In the genomic region with DNA sequence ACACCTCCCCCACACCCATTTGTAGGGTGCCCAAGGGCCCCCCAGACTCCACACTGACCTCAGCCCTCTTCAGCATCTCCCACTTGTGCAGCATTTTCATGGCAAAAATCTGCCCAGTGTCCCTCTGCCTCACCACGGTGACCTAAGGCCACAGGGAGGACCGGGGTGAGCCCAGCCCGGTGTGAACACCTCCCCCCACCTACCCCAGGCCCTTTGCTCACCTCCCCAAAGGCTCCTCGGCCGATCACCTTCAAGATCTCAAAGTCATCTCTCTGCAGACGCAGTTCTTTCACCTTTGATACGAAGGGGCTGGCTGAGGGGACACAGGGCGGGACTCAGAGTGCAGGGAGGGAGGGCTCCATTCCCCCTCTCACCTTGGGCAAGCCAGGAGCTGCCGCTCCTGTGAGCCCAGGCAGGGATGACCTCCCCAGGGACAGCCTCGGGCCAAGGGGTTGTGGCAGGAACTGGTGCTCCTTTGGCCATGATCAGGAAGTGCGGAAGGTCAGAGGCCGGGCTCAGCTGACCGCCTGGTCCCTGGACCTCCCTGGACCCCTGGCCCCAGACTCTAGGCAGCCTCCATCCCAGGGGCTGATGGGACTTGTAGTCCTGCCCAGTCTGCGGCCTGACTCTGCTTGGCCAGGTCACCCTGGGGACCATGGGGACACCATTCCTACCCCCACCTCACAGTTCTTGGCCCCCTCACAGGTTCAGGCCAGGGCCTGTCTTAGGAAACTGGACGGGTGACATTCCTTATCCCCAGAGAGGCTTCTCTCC, we compare ENCODE assay signal across 1 cellular context.
A peak's percentile ranks its signal among the peaks of the same experiment; 100 is the strongest.
TF ChIP-seq lines count a peak whose summit lies in the region.

No MANE protein-coding gene starts in this region.

TF ChIP-seq in K562, 482 proteins besides CTCF, POLR2A, EP300 and RAD21:
- TF ChIP-seq KDM1A (IDR thresholded peaks at IDR 0.05) (0 out of 4 replicates have a peak, but pooled peaks of 1 of the 2 experiments have one; percentile 14), HMG20A (CRISPR knock-in tag; conservative IDR thresholded peaks at IDR 0.05) (no peak), ZNF143 (CRISPR knock-in tag; IDR thresholded peaks at IDR 0.05) (peak; percentile 74), YY1 (IDR thresholded peaks at IDR 0.05; ENCODE audit: borderline replicate concordance in 1 of 3, control insufficient read depth in 1 of 3, extremely low read depth in 1 of 3, insufficient read depth in 3 of 3, insufficient read length in 1 of 3, insufficient replicate concordance in 2 of 3, low read depth in 1 of 3, low read length in 2 of 3) (peak in 1 of 3 experiments; percentile 27), HLTF (IDR thresholded peaks at IDR 0.05) (no peak), MEIS2 (IDR thresholded peaks at IDR 0.05; ENCODE audit: partially characterized antibody) (no peak), PHTF2 (CRISPR knock-in tag; IDR thresholded peaks at IDR 0.05) (no peak), IFI16 (CRISPR knock-in tag; IDR thresholded peaks at IDR 0.05) (no peak), FOS (IDR thresholded peaks at IDR 0.05; ENCODE audit: extremely low read depth, insufficient read length) (no peak), RBFOX2 (IDR thresholded peaks at IDR 0.05; ENCODE audit: low read depth, low read length) (0 out of 2 replicates have a peak, but pooled peaks have one; percentile 25), ZNF57 (CRISPR knock-in tag; IDR thresholded peaks at IDR 0.05) (no peak), SIX5 (IDR thresholded peaks at IDR 0.05; ENCODE audit: borderline replicate concordance in 1 of 2, insufficient read depth in 1 of 2, low read depth in 1 of 2, low read length in 2 of 2) (peak; percentile 26 to 36; a peak in 2 of 4 replicates), HCFC1 (IDR thresholded peaks at IDR 0.05; ENCODE audit: low read depth, low read length) (peak; percentile 67), DIDO1 (tag; IDR thresholded peaks at IDR 0.05; ENCODE audit: low read depth) (no peak), PHF8 (IDR thresholded peaks at IDR 0.05; ENCODE audit: borderline replicate concordance, low read length) (peak; percentile 1; the same call in 1 of the 2 replicates)
- TF ChIP-seq, protein P1, sequence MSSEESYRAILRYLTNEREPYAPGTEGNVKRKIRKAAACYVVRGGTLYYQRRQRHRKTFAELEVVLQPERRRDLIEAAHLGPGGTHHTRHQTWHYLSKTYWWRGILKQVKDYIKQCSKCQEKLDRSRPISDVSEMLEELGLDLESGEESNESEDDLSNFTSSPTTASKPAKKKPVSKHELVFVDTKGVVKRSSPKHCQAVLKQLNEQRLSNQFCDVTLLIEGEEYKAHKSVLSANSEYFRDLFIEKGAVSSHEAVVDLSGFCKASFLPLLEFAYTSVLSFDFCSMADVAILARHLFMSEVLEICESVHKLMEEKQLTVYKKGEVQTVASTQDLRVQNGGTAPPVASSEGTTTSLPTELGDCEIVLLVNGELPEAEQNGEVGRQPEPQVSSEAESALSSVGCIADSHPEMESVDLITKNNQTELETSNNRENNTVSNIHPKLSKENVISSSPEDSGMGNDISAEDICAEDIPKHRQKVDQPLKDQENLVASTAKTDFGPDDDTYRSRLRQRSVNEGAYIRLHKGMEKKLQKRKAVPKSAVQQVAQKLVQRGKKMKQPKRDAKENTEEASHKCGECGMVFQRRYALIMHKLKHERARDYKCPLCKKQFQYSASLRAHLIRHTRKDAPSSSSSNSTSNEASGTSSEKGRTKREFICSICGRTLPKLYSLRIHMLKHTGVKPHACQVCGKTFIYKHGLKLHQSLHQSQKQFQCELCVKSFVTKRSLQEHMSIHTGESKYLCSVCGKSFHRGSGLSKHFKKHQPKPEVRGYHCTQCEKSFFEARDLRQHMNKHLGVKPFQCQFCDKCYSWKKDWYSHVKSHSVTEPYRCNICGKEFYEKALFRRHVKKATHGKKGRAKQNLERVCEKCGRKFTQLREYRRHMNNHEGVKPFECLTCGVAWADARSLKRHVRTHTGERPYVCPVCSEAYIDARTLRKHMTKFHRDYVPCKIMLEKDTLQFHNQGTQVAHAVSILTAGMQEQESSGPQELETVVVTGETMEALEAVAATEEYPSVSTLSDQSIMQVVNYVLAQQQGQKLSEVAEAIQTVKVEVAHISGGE (CRISPR knock-in tag; IDR thresholded peaks at IDR 0.05) = no peak
- TF ChIP-seq, protein P2, sequence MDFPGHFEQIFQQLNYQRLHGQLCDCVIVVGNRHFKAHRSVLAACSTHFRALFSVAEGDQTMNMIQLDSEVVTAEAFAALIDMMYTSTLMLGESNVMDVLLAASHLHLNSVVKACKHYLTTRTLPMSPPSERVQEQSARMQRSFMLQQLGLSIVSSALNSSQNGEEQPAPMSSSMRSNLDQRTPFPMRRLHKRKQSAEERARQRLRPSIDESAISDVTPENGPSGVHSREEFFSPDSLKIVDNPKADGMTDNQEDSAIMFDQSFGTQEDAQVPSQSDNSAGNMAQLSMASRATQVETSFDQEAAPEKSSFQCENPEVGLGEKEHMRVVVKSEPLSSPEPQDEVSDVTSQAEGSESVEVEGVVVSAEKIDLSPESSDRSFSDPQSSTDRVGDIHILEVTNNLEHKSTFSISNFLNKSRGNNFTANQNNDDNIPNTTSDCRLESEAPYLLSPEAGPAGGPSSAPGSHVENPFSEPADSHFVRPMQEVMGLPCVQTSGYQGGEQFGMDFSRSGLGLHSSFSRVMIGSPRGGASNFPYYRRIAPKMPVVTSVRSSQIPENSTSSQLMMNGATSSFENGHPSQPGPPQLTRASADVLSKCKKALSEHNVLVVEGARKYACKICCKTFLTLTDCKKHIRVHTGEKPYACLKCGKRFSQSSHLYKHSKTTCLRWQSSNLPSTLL (IDR thresholded peaks at IDR 0.05) = no peak
- TF ChIP-seq, protein P3, sequence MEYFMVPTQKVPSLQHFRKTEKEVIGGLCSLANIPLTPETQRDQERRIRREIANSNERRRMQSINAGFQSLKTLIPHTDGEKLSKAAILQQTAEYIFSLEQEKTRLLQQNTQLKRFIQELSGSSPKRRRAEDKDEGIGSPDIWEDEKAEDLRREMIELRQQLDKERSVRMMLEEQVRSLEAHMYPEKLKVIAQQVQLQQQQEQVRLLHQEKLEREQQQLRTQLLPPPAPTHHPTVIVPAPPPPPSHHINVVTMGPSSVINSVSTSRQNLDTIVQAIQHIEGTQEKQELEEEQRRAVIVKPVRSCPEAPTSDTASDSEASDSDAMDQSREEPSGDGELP (CRISPR knock-in tag; IDR thresholded peaks at IDR 0.05; ENCODE audit: borderline replicate concordance) = 0 out of 2 replicates have a peak, but pooled peaks have one; percentile 11
TF ChIP-seq in K562: peak in this region for 8.
